ENCODE assay signal across 14 cellular contexts in genomic region chr1:201933840-201934430, GRCh38. TPM values are rescaled to one million over a fixed set of nuclear protein-coding genes. Genes with fewer than 3 reads are reported as not detected.
DNase-seq lines count a peak whose midpoint lies in the region; ATAC-seq and TF ChIP-seq lines count a peak whose summit lies in the region.
"Had no signal": no experiment of that assay in that cellular context is flagged by ENCODE, and none has a peak within 500 bp of the region (broad histone marks: within the 10 kb centered on the region; RNA-seq: fewer than 3 reads in every experiment).

No MANE protein-coding gene starts in this region.

- no peak overlapping the region for H3K4me3 ChIP-seq in WERI-Rb-1 (ENCODE audit: low read depth, low read length)
- H3K4me3 ChIP-seq in thoracic aorta, result peak overlapping the region; percentile 25

- DNase-seq in NCI-H2171 treated with DMSO at 0.1 percent for 48 hours (lab: John Stamatoyannopoulos, UW) (peak; percentile 17), NCI-H2171 (lab: John Stamatoyannopoulos, UW) (no peak), WERI-Rb-1 (peak; percentile 74), hepatic stellate cell (ENCODE audit: low spot score) (peak; percentile 51), thoracic aorta (ENCODE audit: low spot score) (no peak), COLO668 (lab: John Stamatoyannopoulos, UW; ENCODE audit: unreplicated experiment) (no peak), cerebellar nuclear complex (lab: John Stamatoyannopoulos, UW) (no peak)
- DNase-seq: 8988T, Calu3, H7, small intestine had no signal

- H3K27me3 ChIP-seq in WERI-Rb-1 (ENCODE audit: insufficient read depth, low read depth, severe bottlenecking), result no peaks in the 10 kb centered on the region
- no peaks in the 10 kb centered on the region for H3K27me3 ChIP-seq in thoracic aorta (replicated peaks; ENCODE audit: insufficient read depth)

- H3K36me3 ChIP-seq in WERI-Rb-1 (peaks cover 8% of the 10 kb centered on the region; the same call in 1 of the 2 replicates), thoracic aorta (peaks cover 48% of the 10 kb centered on the region)

- ATAC-seq in thoracic aorta (ENCODE audit: insufficient number of reproducible peaks, low FRiP score, low read depth) (no peak), HG02678 (IDR thresholded peaks at IDR 0.05; ENCODE audit: unreplicated experiment) (no peak)
- ATAC-seq: WTC11 had no signal

- peaks cover 43 to 94% of the 10 kb centered on the region in 2 donors for H3K4me1 ChIP-seq in thoracic aorta (ENCODE audit: control insufficient read depth in 1 of 2, low read depth in 2 of 2)

- no peak for TF ChIP-seq CTCF in WERI-Rb-1 (IDR thresholded peaks at IDR 0.05; ENCODE audit: low read depth, low read length)
- TF ChIP-seq CTCF in thoracic aorta (IDR thresholded peaks at IDR 0.05), result no peak

- peak overlapping the region; percentile 3; the same call in 1 of the 2 replicates for H3K27ac ChIP-seq in WERI-Rb-1
- H3K27ac ChIP-seq in thoracic aorta, result peak overlapping the region; percentile 24 to 28

- no peaks in the 10 kb centered on the region for H3K9me3 ChIP-seq in WERI-Rb-1 (ENCODE audit: severe bottlenecking)
- H3K9me3 ChIP-seq in thoracic aorta, result no peaks in the 10 kb centered on the region

RNA-seq across cellular contexts. Expression of gene LMOD1, which starts 12.4 kb away (rescaled TPM):
- 100 to 1,000 TPM; 638 to 761 TPM for total RNA-seq in thoracic aorta
- total RNA-seq: Calu3, epithelial cell of proximal tubule had no signal

RNA-seq across cellular contexts. Expression of gene TIMM17A, which starts 21.4 kb away (rescaled TPM):
- 10 to 100 TPM; 29.6 to 44.7 TPM for total RNA-seq in thoracic aorta

RNA-seq across cellular contexts. Expression of gene SHISA4, which starts 45.2 kb away (rescaled TPM):
- total RNA-seq in thoracic aorta, result 100 to 1,000 TPM in 1 of 2 donors, 10 to 100 TPM in 1; 38.9 to 115 TPM

RNA-seq across cellular contexts. Expression of gene RNPEP, which starts 48.5 kb away (rescaled TPM):
- total RNA-seq in thoracic aorta, result 10 to 100 TPM; 46.3 to 58.2 TPM

Comparison
In these comparisons a context has a peak if more than half of its experiments do, and no peak if none do; other contexts are left out.
1. DNase-seq: peak in NCI-H2171 treated with DMSO at 0.1 percent for 48 hours (single experiment), WERI-Rb-1 (single experiment) and hepatic stellate cell (single experiment); none in NCI-H2171 (single experiment), thoracic aorta (single experiment), COLO668 (single experiment) and cerebellar nuclear complex (0 of 2).